In genomic region chr21:34180406-34180805, GRCh38 we compare ENCODE assay signal across 1 cellular context.
TF ChIP-seq lines count a peak whose summit lies in the region.

No MANE protein-coding gene starts in this region.

TF ChIP-seq in HepG2, 621 proteins besides CTCF, POLR2A, EP300 and RAD21:
- TF ChIP-seq, protein P1, sequence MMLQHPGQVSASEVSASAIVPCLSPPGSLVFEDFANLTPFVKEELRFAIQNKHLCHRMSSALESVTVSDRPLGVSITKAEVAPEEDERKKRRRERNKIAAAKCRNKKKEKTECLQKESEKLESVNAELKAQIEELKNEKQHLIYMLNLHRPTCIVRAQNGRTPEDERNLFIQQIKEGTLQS (CRISPR knock-in tag; IDR thresholded peaks at IDR 0.05): no peak
- TF ChIP-seq MXD4 (CRISPR knock-in tag; IDR thresholded peaks at IDR 0.05): no peak
- TF ChIP-seq MTA1 (CRISPR knock-in tag; IDR thresholded peaks at IDR 0.05; ENCODE audit: borderline replicate concordance): no peak
- no peak for TF ChIP-seq PRMT3 (CRISPR knock-in tag; IDR thresholded peaks at IDR 0.05; ENCODE audit: borderline replicate concordance, low read depth)
- TF ChIP-seq RARG (CRISPR knock-in tag; IDR thresholded peaks at IDR 0.05; ENCODE audit: low read depth): no peak
- TF ChIP-seq MIER2 (CRISPR knock-in tag; IDR thresholded peaks at IDR 0.05): no peak
- TF ChIP-seq FUBP1 (CRISPR knock-in tag; IDR thresholded peaks at IDR 0.05; ENCODE audit: borderline replicate concordance): no peak
- TF ChIP-seq CENPBD1 (CRISPR knock-in tag; IDR thresholded peaks at IDR 0.05; ENCODE audit: borderline replicate concordance, low read depth): no peak
- TF ChIP-seq ZNF768 (CRISPR knock-in tag; IDR thresholded peaks at IDR 0.05): no peak
- TF ChIP-seq SP1 (IDR thresholded peaks at IDR 0.05): no peak
- no peak for TF ChIP-seq SP1 (CRISPR knock-in tag; IDR thresholded peaks at IDR 0.05)
- no peak for TF ChIP-seq AKAP8 (CRISPR knock-in tag; IDR thresholded peaks at IDR 0.05)
- TF ChIP-seq, protein P2, sequence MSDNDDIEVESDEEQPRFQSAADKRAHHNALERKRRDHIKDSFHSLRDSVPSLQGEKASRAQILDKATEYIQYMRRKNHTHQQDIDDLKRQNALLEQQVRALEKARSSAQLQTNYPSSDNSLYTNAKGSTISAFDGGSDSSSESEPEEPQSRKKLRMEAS (IDR thresholded peaks at IDR 0.05): no peak
- TF ChIP-seq ZNF468 (CRISPR knock-in tag; IDR thresholded peaks at IDR 0.05): no peak
- TF ChIP-seq RXRB (CRISPR knock-in tag; IDR thresholded peaks at IDR 0.05; ENCODE audit: borderline replicate concordance): no peak
- no peak for TF ChIP-seq PCBP1 (IDR thresholded peaks at IDR 0.05; ENCODE audit: borderline replicate concordance, low read depth, low read length)
- TF ChIP-seq MED13 (CRISPR knock-in tag; IDR thresholded peaks at IDR 0.05): no peak
- no peak for TF ChIP-seq ZNF335 (CRISPR knock-in tag; IDR thresholded peaks at IDR 0.05)
- no peak for TF ChIP-seq ZNF577 (CRISPR knock-in tag; IDR thresholded peaks at IDR 0.05; ENCODE audit: borderline replicate concordance, low read depth)
- no peak for TF ChIP-seq ZBTB43 (CRISPR knock-in tag; conservative IDR thresholded peaks at IDR 0.05)
